8 cellular contexts compared by ENCODE assay signal in the genomic region with DNA sequence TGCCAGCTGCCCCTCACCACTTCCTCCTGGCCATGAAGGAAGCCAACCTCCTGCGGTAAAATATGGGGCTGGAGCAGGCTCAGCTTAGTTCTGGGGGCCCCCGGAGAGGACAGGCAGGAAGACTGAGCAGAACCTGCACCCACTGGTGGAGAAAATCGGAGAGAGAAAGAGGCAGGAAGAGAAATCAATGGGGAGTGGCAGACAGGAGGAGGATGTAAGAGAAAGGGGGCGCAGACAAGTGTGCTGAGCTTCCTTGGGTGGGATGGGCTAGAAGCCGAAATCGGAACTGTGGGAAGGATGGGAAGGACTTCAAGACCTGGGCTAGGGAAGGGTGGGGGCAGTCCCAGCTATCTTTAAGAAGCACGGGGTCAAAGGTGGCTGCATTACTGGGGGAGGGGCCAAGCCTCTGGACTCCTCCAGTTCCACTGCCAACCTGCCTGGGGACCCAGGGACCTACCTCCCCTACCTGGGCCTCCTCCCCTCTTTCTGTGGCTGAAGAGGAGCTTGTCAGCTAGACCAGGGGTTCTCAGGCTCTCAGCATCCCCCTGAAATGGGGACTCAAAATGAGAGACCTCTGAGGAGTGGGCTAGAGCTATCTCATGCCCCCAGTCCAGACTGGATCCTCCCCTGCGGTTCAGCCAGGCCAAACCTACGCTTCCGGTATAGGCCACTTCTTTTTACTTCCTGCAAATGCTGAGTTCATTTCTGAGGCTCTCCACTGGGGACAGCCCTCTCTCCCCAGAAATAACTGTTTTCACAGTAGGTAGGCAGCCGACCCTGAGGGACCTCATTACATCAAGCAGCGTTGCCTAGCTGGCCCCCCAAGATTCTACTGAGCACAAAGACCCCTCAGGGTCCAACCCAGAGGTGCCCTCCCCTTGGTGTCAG. TPM values are rescaled to one million over a fixed set of nuclear protein-coding genes. Genes with fewer than 3 reads are reported as not detected.
DNase-seq lines count a peak whose midpoint lies in the region; ATAC-seq and TF ChIP-seq lines count a peak whose summit lies in the region.

No MANE protein-coding gene starts in this region.

- intact Hi-C loops in heart left ventricle (cut with DNase I), result no loop called here

- no peaks in the 10 kb centered on the region for H3K9me3 ChIP-seq in heart left ventricle

- ATAC-seq in GM18858 (IDR thresholded peaks at IDR 0.05; ENCODE audit: unreplicated experiment), result peak; percentile 85
- peak; percentile 78 for ATAC-seq in GM21825 (IDR thresholded peaks at IDR 0.05; ENCODE audit: unreplicated experiment)
- peak in 3 of 4 donors; percentile 20 to 34 (median 25) for ATAC-seq in heart left ventricle

- H3K27ac ChIP-seq in heart left ventricle, result peak overlapping the region in 5 of 12 donors; percentile 2 to 86 (median 13)

- H3K4me3 ChIP-seq in heart left ventricle, result no peak overlapping the region

- H3K27me3 ChIP-seq in heart left ventricle, result no peaks in the 10 kb centered on the region

- H3K36me3 ChIP-seq in heart left ventricle, result peaks cover 0 to 6% (median 0%) of the 10 kb centered on the region in 9 donors

- DNase-seq in NAMALWA (ENCODE audit: low spot score) (peak; percentile 71), heart left ventricle (no peak), NCI-H2029 (lab: John Stamatoyannopoulos, UW) (no peak), NCI-H82 treated with DMSO at 0.1 percent for 48 hours (lab: John Stamatoyannopoulos, UW; ENCODE audit: unreplicated experiment) (no peak), amniotic stem cell (lab: John Stamatoyannopoulos, UW) (no peak)
- no peak for DNase-seq in effector CD8-positive, alpha-beta T cell (lab: John Stamatoyannopoulos, UW)

- TF ChIP-seq CTCF in heart left ventricle (IDR thresholded peaks at IDR 0.05), result no peak

- peaks cover 0 to 38% (median 0%) of the 10 kb centered on the region in 12 donors for H3K4me1 ChIP-seq in heart left ventricle

- 78 to 83% (median 80%) methylated on average over 12 of the region's 12 CpGs for WGBS in heart left ventricle, 4 donors

- no peak for TF ChIP-seq POLR2A in heart left ventricle (IDR thresholded peaks at IDR 0.05)

RNA-seq across cellular contexts. Expression of gene B3GNT7, which starts 33.6 kb away (rescaled TPM):
- total RNA-seq in heart left ventricle, result 10 to 100 TPM in 2 of 9 donors, 1 to 10 TPM in 7; 1.2 to 52.4 (median 6.8) TPM
- polyA plus RNA-seq in heart left ventricle, result 1 to 10 TPM in 1 of 2 donors, under 1 TPM in 1; 0.68 to 2.2 TPM

Comparison
In these comparisons a context has a peak if more than half of its experiments do, and no peak if none do; other contexts are left out.
1. ATAC-seq: peak in every context shown above with its lines; median percentile 85 in GM18858; 78 in GM21825; 25 in heart left ventricle.